1 cellular context compared by ENCODE assay signal in genomic region chr2:214808961-214809750, GRCh38.
A peak's percentile ranks its signal among the peaks of the same experiment; 100 is the strongest.
TF ChIP-seq lines count a peak whose summit lies in the region.

Gene BARD1, minus strand, starts transcription at chr2:214809683. Its CDS starts 114 bp downstream, at chr2:214809569.

TF ChIP-seq in GM12878, 131 proteins besides CTCF, POLR2A, EP300 and RAD21 (continued from another document and continues in another):
- TF ChIP-seq HSF1 (IDR thresholded peaks at IDR 0.05; ENCODE audit: low read depth, low read length) (no peak), SUPT20H (IDR thresholded peaks at IDR 0.05; ENCODE audit: borderline replicate concordance, control insufficient read depth, low read depth, low read length) (no peak), ZNF274 (IDR thresholded peaks at IDR 0.05; ENCODE audit: insufficient read depth, insufficient read length) (no peak), RELA (IDR thresholded peaks at IDR 0.05; ENCODE audit: borderline replicate concordance, partially characterized antibody) (peak; percentile 50), BACH1 (IDR thresholded peaks at IDR 0.05; ENCODE audit: borderline replicate concordance) (0 out of 2 replicates have a peak, but pooled peaks have one; percentile 14), RAD51 (IDR thresholded peaks at IDR 0.05) (no peak), JUND (IDR thresholded peaks at IDR 0.05; ENCODE audit: low read depth, low read length) (no peak), CBX5 (IDR thresholded peaks at IDR 0.05; ENCODE audit: low read depth) (0 out of 2 replicates have a peak, but pooled peaks have one; percentile 59), POLR2AphosphoS5 (IDR thresholded peaks at IDR 0.05; ENCODE audit: low read length) (peak; percentile 58), BCLAF1 (IDR thresholded peaks at IDR 0.05) (no peak), STAT1 (conservative IDR thresholded peaks at IDR 0.05) (0 out of 2 replicates have a peak, but pooled peaks have one; percentile 38), ZZZ3 (IDR thresholded peaks at IDR 0.05; ENCODE audit: control insufficient read depth, insufficient read length, low read depth) (no peak), EED (IDR thresholded peaks at IDR 0.05; ENCODE audit: low read depth) (peak; percentile 43; the same call in 1 of the 2 replicates), SUZ12 (IDR thresholded peaks at IDR 0.05; ENCODE audit: unreplicated experiment) (no peak), BRCA1 (IDR thresholded peaks at IDR 0.05; ENCODE audit: low read depth, low read length) (no peak), RB1 (IDR thresholded peaks at IDR 0.05; ENCODE audit: borderline replicate concordance) (peak; percentile 97), CHD2 (IDR thresholded peaks at IDR 0.05; ENCODE audit: borderline replicate concordance, low read depth, low read length) (no peak), MLLT1 (IDR thresholded peaks at IDR 0.05) (peak; percentile 72), PAX5 (IDR thresholded peaks at IDR 0.05; ENCODE audit: borderline replicate concordance, low read depth, low read length) (peak; percentile 9; the same call in 1 of the 2 replicates), NR2C1 (IDR thresholded peaks at IDR 0.05) (no peak), ZNF24 (IDR thresholded peaks at IDR 0.05) (no peak), MEF2B (IDR thresholded peaks at IDR 0.05; ENCODE audit: partially characterized antibody, poor library complexity, severe bottlenecking) (peak; percentile 73), USF1 (IDR thresholded peaks at IDR 0.05; ENCODE audit: borderline replicate concordance, extremely low read length, insufficient read depth, low read depth, low read length) (no peak), FOS (IDR thresholded peaks at IDR 0.05; ENCODE audit: borderline replicate concordance, extremely low read depth, insufficient read length) (no peak), USF2 (IDR thresholded peaks at IDR 0.05; ENCODE audit: borderline replicate concordance, low read depth, low read length) (no peak), SRF (IDR thresholded peaks at IDR 0.05; ENCODE audit: low read depth in 2 of 2, low read length in 2 of 2) (peak in 1 of 2 experiments; percentile 67; a peak in 1 of 4 replicates), FOXM1 (IDR thresholded peaks at IDR 0.05; ENCODE audit: low read depth, low read length) (no peak), ATF3 (IDR thresholded peaks at IDR 0.05; ENCODE audit: borderline replicate concordance, extremely low read depth, low read depth, low read length) (no peak), PAX8 (IDR thresholded peaks at IDR 0.05) (no peak), SMARCA5 (IDR thresholded peaks at IDR 0.05) (peak; percentile 20; the same call in 1 of the 2 replicates), PBX3 (IDR thresholded peaks at IDR 0.05; ENCODE audit: insufficient replicate concordance, low read depth, low read length) (no peak), CEBPB (IDR thresholded peaks at IDR 0.05; ENCODE audit: borderline replicate concordance in 1 of 2, low read depth in 2 of 2, low read length in 2 of 2) (no peak), PML (IDR thresholded peaks at IDR 0.05; ENCODE audit: low read length) (no peak), DPF2 (IDR thresholded peaks at IDR 0.05) (peak; percentile 86), SIN3A (IDR thresholded peaks at IDR 0.05; ENCODE audit: low read depth, low read length) (peak; percentile 84), ZNF217 (IDR thresholded peaks at IDR 0.05) (no peak), SREBF1 (IDR thresholded peaks at IDR 0.05; ENCODE audit: low read length) (no peak), STAT3 (IDR thresholded peaks at IDR 0.05; ENCODE audit: low read depth, low read length) (no peak), ETV6 (conservative IDR thresholded peaks at IDR 0.05 in 1 of 2, IDR thresholded peaks at IDR 0.05 in 1 of 2; ENCODE audit: borderline replicate concordance in 1 of 2, low read depth in 1 of 2) (no peak; a peak in 1 of 4 replicates), NR2F1 (conservative IDR thresholded peaks at IDR 0.05) (peak; percentile 60; the same call in 1 of the 2 replicates), YBX1 (IDR thresholded peaks at IDR 0.05) (no peak), ZBTB33 (IDR thresholded peaks at IDR 0.05) (no peak), IKZF1 (conservative IDR thresholded peaks at IDR 0.05) (peak; percentile 89), EGR1 (IDR thresholded peaks at IDR 0.05; ENCODE audit: borderline replicate concordance in 1 of 2, low read depth in 2 of 2, low read length in 2 of 2) (no peak), RELB (IDR thresholded peaks at IDR 0.05; ENCODE audit: low read depth) (no peak; the same call in 1 of the 2 replicates), CBFB (IDR thresholded peaks at IDR 0.05; ENCODE audit: low read depth) (peak; percentile 58; the same call in 1 of the 2 replicates), IKZF2 (IDR thresholded peaks at IDR 0.05) (peak; percentile 74 to 79), CBX3 (IDR thresholded peaks at IDR 0.05; ENCODE audit: borderline replicate concordance, low read depth) (no peak), E2F4 (IDR thresholded peaks at IDR 0.05; ENCODE audit: low read depth, low read length) (peak; percentile 89), BMI1 (IDR thresholded peaks at IDR 0.05; ENCODE audit: borderline replicate concordance) (no peak), POLR2AphosphoS2 (IDR thresholded peaks at IDR 0.05; ENCODE audit: low read depth, low read length) (no peak)
